Comparison of ENCODE assay signal across 13 cellular contexts in genomic region chr14:39446131-39446744, GRCh38.
A peak's percentile ranks its signal among the peaks of the same experiment; 100 is the strongest.
DNase-seq lines count a peak whose midpoint lies in the region; ATAC-seq and TF ChIP-seq lines count a peak whose summit lies in the region.
"Had no signal": no experiment of that assay in that cellular context is flagged by ENCODE, and none has a peak within 500 bp of the region (broad histone marks: within the 10 kb centered on the region; RNA-seq: fewer than 3 reads in every experiment).

No MANE protein-coding gene starts in this region.

- ATAC-seq in GM18517 (IDR thresholded peaks at IDR 0.05; ENCODE audit: unreplicated experiment): peak; percentile 68
- peak; percentile 49 for ATAC-seq in GM19463 (IDR thresholded peaks at IDR 0.05; ENCODE audit: unreplicated experiment)
- ATAC-seq in HG02870 (IDR thresholded peaks at IDR 0.05; ENCODE audit: unreplicated experiment): peak; percentile 57
- ATAC-seq in HG03575 (IDR thresholded peaks at IDR 0.05; ENCODE audit: extremely low read depth, insufficient number of reproducible peaks, low FRiP score, unreplicated experiment): peak; percentile 35

- no peaks in the 10 kb centered on the region for H3K27me3 ChIP-seq in brain microvascular endothelial cell (replicated peaks)

- H3K4me3 ChIP-seq in brain microvascular endothelial cell (ENCODE audit: low read depth, low read length): no peak overlapping the region

- in situ Hi-C loops in brain microvascular endothelial cell (cut with HindIII; ENCODE audit: low pct_ligation_motif_present, low sequenced_read_pairs): no loop called here

- TF ChIP-seq CTCF in brain microvascular endothelial cell (IDR thresholded peaks at IDR 0.05; ENCODE audit: low read depth, low read length, missing control alignments): no peak

- DNase-seq in brain microvascular endothelial cell (no peak), RKO (ENCODE audit: low spot score) (no peak), NCI-H524 (lab: John Stamatoyannopoulos, UW) (no peak)
- DNase-seq in activated CD8-positive, alpha-beta memory T cell treated with anti-CD3 and anti-CD28 coated beads, Interleukin-2, amount 50 U/mL, for 4 hours: no peak
- DNase-seq: C1 segment of cervical spinal cord; NK-92 treated with Interleukin-12 subunit alpha and Interleukin-12 subunit beta, amount 100 ng/mL, for 24 hours; stimulated activated CD4-positive, alpha-beta T cell treated with anti-CD3 and anti-CD28 coated beads, Interleukin-1b, Interleukin-23, amount 100 ng/mL, for 48 hours; SW 1271 had no signal

- H3K27ac ChIP-seq in brain microvascular endothelial cell: no peak overlapping the region
- H3K27ac ChIP-seq: parathyroid adenoma had no signal

- H3K36me3 ChIP-seq in brain microvascular endothelial cell (replicated peaks): no peaks in the 10 kb centered on the region
